ENCODE assay signal across 1 cellular context in genomic region chr22:40525250-40525884, GRCh38.
TF ChIP-seq lines count a peak whose summit lies in the region.

No MANE protein-coding gene starts in this region.

TF ChIP-seq in neural cell, 6 proteins besides CTCF, POLR2A, EP300 and RAD21 (continued from another document):
- TF ChIP-seq REST (IDR thresholded peaks at IDR 0.05; ENCODE audit: borderline replicate concordance) (no peak), MXI1 (conservative IDR thresholded peaks at IDR 0.05; ENCODE audit: poor library complexity, severe bottlenecking) (no peak), EZH2 (IDR thresholded peaks at IDR 0.05; ENCODE audit: borderline replicate concordance, insufficient read depth, low read length, poor library complexity, severe bottlenecking) (no peak), POLR2AphosphoS5 (IDR thresholded peaks at IDR 0.05) (no peak), TAF1 (IDR thresholded peaks at IDR 0.05; ENCODE audit: low read depth) (no peak)
